8 cellular contexts compared by ENCODE assay signal in genomic region chr19:47427241-47428176, GRCh38. TPM values are rescaled to one million over a fixed set of nuclear protein-coding genes. Genes with fewer than 3 reads are reported as not detected.
A peak's percentile ranks its signal among the peaks of the same experiment; 100 is the strongest.
DNase-seq lines count a peak whose midpoint lies in the region; TF ChIP-seq lines count a peak whose summit lies in the region.

No MANE protein-coding gene starts in this region.

- H3K4me3 ChIP-seq in Peyer's patch, result no peak overlapping the region

- TF ChIP-seq CTCF in Peyer's patch (IDR thresholded peaks at IDR 0.05), result peak; percentile 61 to 81 (median 74)
- peak; percentile 93 for TF ChIP-seq CTCF in type B pancreatic cell (conservative IDR thresholded peaks at IDR 0.05)

- no peaks in the 10 kb centered on the region for H3K36me3 Mint-ChIP-seq in type B pancreatic cell

- TF ChIP-seq EP300 in Ishikawa (IDR thresholded peaks at IDR 0.05; ENCODE audit: borderline replicate concordance), result no peak

- H3K9me3 Mint-ChIP-seq in type B pancreatic cell, result no peaks in the 10 kb centered on the region

- H3K27ac Mint-ChIP-seq in type B pancreatic cell, result no peak overlapping the region

- DNase-seq in DMS79 treated with DMSO at 0.1 percent for 48 hours (lab: John Stamatoyannopoulos, UW), result peak; percentile 85
- peak; percentile 44 to 79 (median 66) for DNase-seq in Peyer's patch
- peak; percentile 32 to 48 for DNase-seq in activated T-helper 1 cell treated with anti-CD3 and anti-CD28 coated beads, Interleukin-2, amount 50 U/mL, for 16 hours (ENCODE audit: low read depth in 1 of 2, low spot score in 1 of 2)
- DNase-seq in fibroblast of the conjunctiva (ENCODE audit: low read depth), result peak; percentile 30
- peak in 37 of 56 donors; percentile 9 to 74 (median 28) for DNase-seq in nucleus accumbens (lab: John Stamatoyannopoulos, UW)
- peak; percentile 85 for DNase-seq in type B pancreatic cell (ENCODE audit: extremely low spot score, unreplicated experiment)
- DNase-seq in amniotic stem cell (lab: John Stamatoyannopoulos, UW), result no peak

- peaks cover 14% of the 10 kb centered on the region for H3K4me1 Mint-ChIP-seq in type B pancreatic cell (ENCODE audit: unreplicated experiment)

- peaks cover 55% of the 10 kb centered on the region for H3K27me3 Mint-ChIP-seq in type B pancreatic cell

- H3K9me3 ChIP-seq in Peyer's patch, result no peaks in the 10 kb centered on the region

- H3K27me3 ChIP-seq in Peyer's patch, result peaks cover 0 to 9% of the 10 kb centered on the region in 2 donors

- no peak overlapping the region for H3K27ac ChIP-seq in Peyer's patch

- H3K36me3 ChIP-seq in Peyer's patch, result no peaks in the 10 kb centered on the region

- no peak overlapping the region for H3K4me3 Mint-ChIP-seq in type B pancreatic cell

- H3K4me1 ChIP-seq in Peyer's patch, result peaks cover 0 to 33% (median 5%) of the 10 kb centered on the region in 4 donors

- TF ChIP-seq POLR2A in Peyer's patch (IDR thresholded peaks at IDR 0.05), result no peak

- TF ChIP-seq RAD21 in Ishikawa (IDR thresholded peaks at IDR 0.05; ENCODE audit: low read depth), result peak; percentile 91

TF ChIP-seq in Ishikawa, 13 proteins besides CTCF, POLR2A, EP300 and RAD21:
- TF ChIP-seq TAF1 (IDR thresholded peaks at IDR 0.05; ENCODE audit: low read depth) (no peak), EGR1 (IDR thresholded peaks at IDR 0.05) (0 out of 2 replicates have a peak, but pooled peaks have one; percentile 8)
TF ChIP-seq in Ishikawa: peak in this region for 1.

RNA-seq across cellular contexts. Expression of gene MEIS3, which starts 8.2 kb away (rescaled TPM):
- 10 to 100 TPM in 2 of 4 donors, 1 to 10 TPM in 2; 1.6 to 18.2 (median 10.2) TPM for total RNA-seq in Peyer's patch
- 29.2 and 43.2 TPM in 2 replicates for total RNA-seq in type B pancreatic cell (ENCODE audit: low replicate concordance)

RNA-seq across cellular contexts. Expression of gene SLC8A2, which starts 44.2 kb away (rescaled TPM):
- under 1 TPM in 2 of 4 donors, not detected in 2; 0.53 to 0.85 TPM for total RNA-seq in Peyer's patch
- 1.2 and 1.3 TPM in 2 replicates for total RNA-seq in type B pancreatic cell (ENCODE audit: low replicate concordance)

RNA-seq across cellular contexts. Expression of gene KPTN, which starts 56.5 kb away (rescaled TPM):
- total RNA-seq in Peyer's patch (10 to 100 TPM in 3 of 4 donors, 1 to 10 TPM in 1; 7.1 to 22.3 (median 13.4) TPM), type B pancreatic cell (ENCODE audit: low replicate concordance) (9.6 and 21.2 TPM in 2 replicates)
